ENCODE assay signal across 1 cellular context in genomic region chr14:44317433-44317746, GRCh38.
TF ChIP-seq lines count a peak whose summit lies in the region.

No MANE protein-coding gene starts in this region.

TF ChIP-seq in HCT116, 20 proteins besides CTCF, POLR2A, EP300 and RAD21 (continued from another document):
- TF ChIP-seq REST (IDR thresholded peaks at IDR 0.05; ENCODE audit: low read depth) (no peak), CEBPB (IDR thresholded peaks at IDR 0.05; ENCODE audit: low read depth) (no peak), ELF1 (IDR thresholded peaks at IDR 0.05; ENCODE audit: borderline replicate concordance, low read depth) (no peak), YY1 (IDR thresholded peaks at IDR 0.05; ENCODE audit: extremely low read depth, insufficient replicate concordance, low read depth, low read length) (no peak), JUND (IDR thresholded peaks at IDR 0.05) (no peak), FOSL1 (IDR thresholded peaks at IDR 0.05; ENCODE audit: low read depth) (no peak), ZNF274 (IDR thresholded peaks at IDR 0.05; ENCODE audit: low read depth, low read length) (no peak), POLR2AphosphoS5 (IDR thresholded peaks at IDR 0.05; ENCODE audit: low read depth, low read length) (no peak), EGR1 (IDR thresholded peaks at IDR 0.05; ENCODE audit: low read depth) (no peak), EZH2 (IDR thresholded peaks at IDR 0.05) (no peak), CBX3 (IDR thresholded peaks at IDR 0.05; ENCODE audit: low read depth) (no peak)
